ENCODE assay signal across 33 cellular contexts in genomic region chr11:69032833-69033232, GRCh38. TPM values are rescaled to one million over a fixed set of nuclear protein-coding genes. Genes with fewer than 3 reads are reported as not detected.
"Had no signal": no experiment of that assay in that cellular context is flagged by ENCODE, and none has a peak within 500 bp of the region (broad histone marks: within the 10 kb centered on the region; RNA-seq: fewer than 3 reads in every experiment).

No MANE protein-coding gene starts in this region.

- H3K4me1 Mint-ChIP-seq: mesothelial cell of epicardium, naive B cell had no signal

- H3K9me3 Mint-ChIP-seq: mesothelial cell of epicardium, naive B cell had no signal

- H3K36me3 ChIP-seq: esophagus squamous epithelium, gastrocnemius medialis, heart right ventricle, left lung, lower lobe of right lung had no signal

- H3K9me3 ChIP-seq: esophagus squamous epithelium, gastrocnemius medialis, heart right ventricle, left lung, lower lobe of right lung, mucosa of descending colon had no signal

- H3K4me1 ChIP-seq: gastrocnemius medialis had no signal

- FAIRE-seq: colon, endothelial cell of umbilical vein, islet of Langerhans, keratinocyte had no signal

- H3K27me3 ChIP-seq: esophagus squamous epithelium had no signal

- ATAC-seq: esophagus mucosa, gastrocnemius medialis, heart right ventricle, left cardiac atrium, left lung, left ventricle myocardium superior, lower lobe of right lung, mucosa of descending colon had no signal

- H3K36me3 Mint-ChIP-seq: mesothelial cell of epicardium, naive B cell had no signal

- DNase-seq: dermis blood vessel endothelial cell; dorsolateral prefrontal cortex; effector CD4-positive, alpha-beta T cell; effector memory CD4-positive, alpha-beta T cell; esophagus squamous epithelium; foreskin fibroblast; foreskin melanocyte; gastrocnemius medialis; glutamatergic neuron; head of caudate nucleus; heart right ventricle; hippocampal formation; left cardiac atrium; left lung; left ventricle myocardium superior; lower lobe of right lung; mesenchymal stem cell; mucosa of descending colon; naive B cell had no signal

- H3K27ac Mint-ChIP-seq: mesothelial cell of epicardium had no signal

- H3K4me3 ChIP-seq: coronary artery, dorsolateral prefrontal cortex, esophagus squamous epithelium, gastrocnemius medialis, heart right ventricle, left lung, lower lobe of right lung, mucosa of descending colon had no signal

- H3K27ac ChIP-seq: coronary artery, esophagus squamous epithelium, gastrocnemius medialis, heart right ventricle, left lung, lower lobe of right lung had no signal

- H3K4me3 Mint-ChIP-seq: mesothelial cell of epicardium, naive B cell had no signal

RNA-seq across cellular contexts. Expression of gene MRGPRF, which starts 19.8 kb away (rescaled TPM):
- total RNA-seq: endothelial cell of umbilical vein, glomerular endothelial cell, myocyte had no signal
- polyA plus RNA-seq: endothelial cell of umbilical vein, keratinocyte had no signal

RNA-seq across cellular contexts. Expression of gene MRGPRD, which starts 52.0 kb away (rescaled TPM):
- total RNA-seq: dermis blood vessel endothelial cell, dorsolateral prefrontal cortex, endothelial cell of umbilical vein, epithelial cell of proximal tubule, esophagus mucosa, esophagus squamous epithelium, gastrocnemius medialis, glomerular endothelial cell, heart right ventricle, kidney epithelial cell, left cardiac atrium, left lung, left ventricle myocardium superior, lower leg skin, lower lobe of right lung, lung microvascular endothelial cell, mesenteric fat pad, mesothelial cell of epicardium, myocyte had no signal
- polyA plus RNA-seq: endothelial cell of umbilical vein, heart right ventricle, keratinocyte had no signal
